ENCODE assay signal across 9 cellular contexts in genomic region chr5:141507387-141508091, GRCh38. TPM values are rescaled to one million over a fixed set of nuclear protein-coding genes. Genes with fewer than 3 reads are reported as not detected.
DNase-seq lines count a peak whose midpoint lies in the region; ATAC-seq and TF ChIP-seq lines count a peak whose summit lies in the region.
"Had no signal": no experiment of that assay in that cellular context is flagged by ENCODE, and none has a peak within 500 bp of the region (broad histone marks: within the 10 kb centered on the region; RNA-seq: fewer than 3 reads in every experiment).

No MANE protein-coding gene starts in this region.

- H3K36me3 Mint-ChIP-seq in stimulated activated naive B cell treated with anti-CD40 and anti-IgM and Interleukin-4, amounts not matched to agents 10 μg/mL and 1 μg/mL and 100 μg/mL, for 72 hours: peaks cover 5 to 7% of the 10 kb centered on the region in 2 donors
- H3K36me3 Mint-ChIP-seq in activated CD4-positive, alpha-beta memory T cell treated with anti-CD3 and anti-CD28 coated beads, Interleukin-2, amount 10 ng/mL, durations not matched to agents 7 days and 5 days (ENCODE audit: low read depth): no peaks in the 10 kb centered on the region

- peaks cover 0 to 8% of the 10 kb centered on the region in 2 donors for H3K27me3 Mint-ChIP-seq in stimulated activated naive B cell treated with anti-CD40 and anti-IgM and Interleukin-4, amounts not matched to agents 10 μg/mL and 1 μg/mL and 100 μg/mL, for 72 hours
- no peaks in the 10 kb centered on the region for H3K27me3 Mint-ChIP-seq in activated CD4-positive, alpha-beta memory T cell treated with anti-CD3 and anti-CD28 coated beads, Interleukin-2, amount 10 ng/mL, durations not matched to agents 7 days and 5 days

- TF ChIP-seq POLR2A in right lobe of liver (IDR thresholded peaks at IDR 0.05): no peak

- peak overlapping the region in 1 of 2 donors; percentile 25 for H3K4me3 Mint-ChIP-seq in stimulated activated naive B cell treated with anti-CD40 and anti-IgM and Interleukin-4, amounts not matched to agents 10 μg/mL and 1 μg/mL and 100 μg/mL, for 72 hours
- H3K4me3 Mint-ChIP-seq in activated CD4-positive, alpha-beta memory T cell treated with anti-CD3 and anti-CD28 coated beads, Interleukin-2, amount 10 ng/mL, durations not matched to agents 7 days and 5 days: no peak overlapping the region

- H3K27me3 ChIP-seq in right lobe of liver: no peaks in the 10 kb centered on the region

- intact Hi-C loops in right lobe of liver (cut with DNase I): no loop called here

- CTCF ChIA-PET in activated CD4-positive, alpha-beta memory T cell treated with anti-CD3 and anti-CD28 coated beads, Interleukin-2, amount 10 ng/mL, durations not matched to agents 7 days and 5 days (lab: Charles Lee): interaction anchor here (0.9 to 1.4 kb wide), 4 partner anchors 15 to 95 kb away, joined by 3 to 6 read pairs (median 4); partner anchors contain the start of genes PCDHGA10 and PCDHGA12

- H3K4me3 ChIP-seq in right lobe of liver: no peak overlapping the region

- H3K27ac Mint-ChIP-seq in stimulated activated naive B cell treated with anti-CD40 and anti-IgM and Interleukin-4, amounts not matched to agents 10 μg/mL and 1 μg/mL and 100 μg/mL, for 72 hours: peak overlapping the region; percentile 62
- H3K27ac Mint-ChIP-seq in activated CD4-positive, alpha-beta memory T cell treated with anti-CD3 and anti-CD28 coated beads, Interleukin-2, amount 10 ng/mL, durations not matched to agents 7 days and 5 days: no peak overlapping the region

- H3K4me1 ChIP-seq in right lobe of liver: peaks cover 0 to 2% (median 0%) of the 10 kb centered on the region in 4 donors

- no peaks in the 10 kb centered on the region for H3K36me3 ChIP-seq in right lobe of liver

- H3K9me3 Mint-ChIP-seq in stimulated activated naive B cell treated with anti-CD40 and anti-IgM and Interleukin-4, amounts not matched to agents 10 μg/mL and 1 μg/mL and 100 μg/mL, for 72 hours: peaks cover 0 to 3% of the 10 kb centered on the region in 2 donors
- no peaks in the 10 kb centered on the region for H3K9me3 Mint-ChIP-seq in activated CD4-positive, alpha-beta memory T cell treated with anti-CD3 and anti-CD28 coated beads, Interleukin-2, amount 10 ng/mL, durations not matched to agents 7 days and 5 days

- no peak for TF ChIP-seq CTCF in right lobe of liver (IDR thresholded peaks at IDR 0.05)

- peaks cover 43 to 55% of the 10 kb centered on the region in 2 donors for H3K4me1 Mint-ChIP-seq in stimulated activated naive B cell treated with anti-CD40 and anti-IgM and Interleukin-4, amounts not matched to agents 10 μg/mL and 1 μg/mL and 100 μg/mL, for 72 hours
- H3K4me1 Mint-ChIP-seq in activated CD4-positive, alpha-beta memory T cell treated with anti-CD3 and anti-CD28 coated beads, Interleukin-2, amount 10 ng/mL, durations not matched to agents 7 days and 5 days: peaks cover 4% of the 10 kb centered on the region

- peak overlapping the region in 1 of 3 donors; percentile 68 for H3K27ac ChIP-seq in right lobe of liver

- H3K9me3 ChIP-seq in right lobe of liver: no peaks in the 10 kb centered on the region

- DNase-seq in EH (ENCODE audit: low read depth) (peak; percentile 93), MV-4-11 (lab: John Stamatoyannopoulos, UW) (peak; percentile 96), fibroblast of the conjunctiva (ENCODE audit: low read depth) (peak; percentile 82), right lobe of liver (no peak), NCI-H2081 (lab: John Stamatoyannopoulos, UW) (no peak)
- no peak for DNase-seq in stimulated activated naive B cell treated with anti-CD40 and anti-IgM and Interleukin-4, amounts not matched to agents 10 μg/mL and 1 μg/mL and 100 μg/mL, for 72 hours
- DNase-seq in activated CD4-positive, alpha-beta memory T cell treated with anti-CD3 and anti-CD28 coated beads, Interleukin-2, amount 10 ng/mL, durations not matched to agents 7 days and 5 days: no peak

- WGBS in right lobe of liver (ENCODE audit: insufficient coverage, low coverage, low lambda C conversion rate, missing lambda C conversion rate): 63% methylated on average over 4 of the region's 11 CpGs

- ATAC-seq in GM21737 (IDR thresholded peaks at IDR 0.05; ENCODE audit: unreplicated experiment): peak; percentile 38
- peak; percentile 26 to 40 for ATAC-seq in stimulated activated naive B cell treated with anti-CD40 and anti-IgM and Interleukin-4, amounts not matched to agents 10 μg/mL and 1 μg/mL and 100 μg/mL, for 72 hours (replicated peaks)
- no peak for ATAC-seq in right lobe of liver
- ATAC-seq: HCT116 had no signal

- POLR2A ChIA-PET in activated CD4-positive, alpha-beta memory T cell treated with anti-CD3 and anti-CD28 coated beads, Interleukin-2, amount 10 ng/mL, durations not matched to agents 7 days and 5 days (lab: Charles Lee): interaction anchor here (1.1 kb wide), 1 partner anchor 14 kb away, joined by 4 read pairs; no protein-coding TSS in a partner anchor

RNA-seq across cellular contexts. Expression of gene PCDHGC5, which starts 18.7 kb away (rescaled TPM):
- under 1 TPM; 0.24 to 0.37 (median 0.32) TPM for total RNA-seq in right lobe of liver
- not detected for total RNA-seq in activated CD4-positive, alpha-beta memory T cell treated with anti-CD3 and anti-CD28 coated beads, Interleukin-2, amount 10 ng/mL, durations not matched to agents 7 days and 5 days

RNA-seq across cellular contexts. Expression of gene PCDHGC4, which starts 22.7 kb away (rescaled TPM):
- 10 to 100 TPM in 1 of 6 experiments, under 1 TPM in 5; 0.20 to 10.7 (median 0.34) TPM for total RNA-seq in right lobe of liver
- total RNA-seq in activated CD4-positive, alpha-beta memory T cell treated with anti-CD3 and anti-CD28 coated beads, Interleukin-2, amount 10 ng/mL, durations not matched to agents 7 days and 5 days: not detected

RNA-seq across cellular contexts. Expression of gene PCDHGC3, which starts 31.8 kb away (rescaled TPM):
- 10 to 100 TPM in 1 of 6 experiments, 1 to 10 TPM in 5; 6.1 to 10.6 (median 7.6) TPM for total RNA-seq in right lobe of liver
- total RNA-seq in activated CD4-positive, alpha-beta memory T cell treated with anti-CD3 and anti-CD28 coated beads, Interleukin-2, amount 10 ng/mL, durations not matched to agents 7 days and 5 days: not detected

Comparison
In these comparisons a context has a peak if more than half of its experiments do, and no peak if none do; other contexts are left out.
1. DNase-seq: peak in EH (single experiment), MV-4-11 (single experiment) and fibroblast of the conjunctiva (single experiment); none in stimulated activated naive B cell treated with anti-CD40 and anti-IgM and Interleukin-4, amounts not matched to agents 10 μg/mL and 1 μg/mL and 100 μg/mL, for 72 hours (single experiment), right lobe of liver (0 of 3), activated CD4-positive, alpha-beta memory T cell treated with anti-CD3 and anti-CD28 coated beads, Interleukin-2, amount 10 ng/mL, durations not matched to agents 7 days and 5 days (single experiment) and NCI-H2081 (0 of 2).
2. ATAC-seq: peak in GM21737 (single experiment) and stimulated activated naive B cell treated with anti-CD40 and anti-IgM and Interleukin-4, amounts not matched to agents 10 μg/mL and 1 μg/mL and 100 μg/mL, for 72 hours (2 of 2); none in right lobe of liver (0 of 4).
3. RNA of gene PCDHGC3, which starts 31.8 kb away (total RNA-seq): 6.1 to 10.6 TPM in right lobe of liver; not detected in activated CD4-positive, alpha-beta memory T cell treated with anti-CD3 and anti-CD28 coated beads, Interleukin-2, amount 10 ng/mL, durations not matched to agents 7 days and 5 days; every median in the first group is over 4 times any median in the second.